ENCODE assay signal across 24 cellular contexts in genomic region chr11:132784441-132784840, GRCh38.
DNase-seq lines count a peak whose midpoint lies in the region; ATAC-seq and TF ChIP-seq lines count a peak whose summit lies in the region.
"Had no signal": no experiment of that assay in that cellular context is flagged by ENCODE, and none has a peak within 500 bp of the region (broad histone marks: within the 10 kb centered on the region; RNA-seq: fewer than 3 reads in every experiment).

No MANE protein-coding gene starts in this region.

- H3K79me1 ChIP-seq in trophoblast cell (ENCODE audit: low read length): no peaks in the 10 kb centered on the region

- no peak overlapping the region for H3K18ac ChIP-seq in trophoblast cell (ENCODE audit: low read length)

- H3K79me2 ChIP-seq in GM23248 (ENCODE audit: insufficient read depth) (no peaks in the 10 kb centered on the region), trophoblast cell (ENCODE audit: control insufficient read depth, insufficient read depth, low read length, poor library complexity) (no peaks in the 10 kb centered on the region)
- H3K79me2 ChIP-seq: hepatocyte had no signal

- H3K4me2 ChIP-seq in GM23248 (ENCODE audit: unreplicated experiment): no peak overlapping the region
- no peak overlapping the region for H3K4me2 ChIP-seq in trophoblast cell (ENCODE audit: low read length)
- H3K4me2 ChIP-seq: hepatocyte had no signal

- H3K4me3 ChIP-seq in GM23248: no peak overlapping the region
- no peak overlapping the region for H3K4me3 ChIP-seq in astrocyte of the cerebellum (ENCODE audit: low read depth, low read length)
- no peak overlapping the region for H3K4me3 ChIP-seq in trophoblast cell (ENCODE audit: low read depth, low read length)
- H3K4me3 ChIP-seq: hepatocyte, ovary, right lobe of liver had no signal

- H3K23ac ChIP-seq in trophoblast cell (ENCODE audit: low read length): no peak overlapping the region

- no peaks in the 10 kb centered on the region for H3K27me3 ChIP-seq in GM23248 (replicated peaks; ENCODE audit: insufficient read depth)
- H3K27me3 ChIP-seq in trophoblast cell (ENCODE audit: insufficient read depth, low read length): no peaks in the 10 kb centered on the region
- H3K27me3 ChIP-seq: foreskin keratinocyte, hepatocyte, ovary, right lobe of liver had no signal

- no peak overlapping the region for H4K8ac ChIP-seq in trophoblast cell (ENCODE audit: low read depth, low read length)

- in situ Hi-C loops in GM23248 (cut with MboI): no loop called here
- in situ Hi-C loops in astrocyte of the cerebellum (cut with HindIII; ENCODE audit: low sequenced_read_pairs): no loop called here

- H2BK120ac ChIP-seq in trophoblast cell (ENCODE audit: insufficient read depth, low read length, poor library complexity): no peak overlapping the region

- no peak for TF ChIP-seq CTCF in astrocyte of the cerebellum (IDR thresholded peaks at IDR 0.05; ENCODE audit: low read depth, low read length, missing control alignments)

- H2AFZ ChIP-seq in GM23248 (no peak overlapping the region), trophoblast cell (ENCODE audit: insufficient read depth, low read length, poor library complexity) (no peak overlapping the region)
- H2AFZ ChIP-seq: hepatocyte had no signal

- H3K9me3 ChIP-seq in GM23248 (ENCODE audit: low read depth) (no peaks in the 10 kb centered on the region), trophoblast cell (ENCODE audit: insufficient read depth, low read depth, low read length) (no peaks in the 10 kb centered on the region)
- H3K9me3 ChIP-seq: ovary, right lobe of liver had no signal

- no peaks in the 10 kb centered on the region for H3K9me2 ChIP-seq in GM23248 (ENCODE audit: insufficient read depth)

- H3K4ac ChIP-seq in trophoblast cell (ENCODE audit: low read depth, low read length): no peak overlapping the region

- H2BK5ac ChIP-seq in trophoblast cell (ENCODE audit: low read depth, low read length, poor library complexity): no peak overlapping the region

- no peaks in the 10 kb centered on the region for H3F3A ChIP-seq in GM23248 (ENCODE audit: insufficient read depth)

- H3K9ac ChIP-seq in GM23248: no peak overlapping the region
- no peak overlapping the region for H3K9ac ChIP-seq in trophoblast cell (ENCODE audit: low read length)

- no peak overlapping the region for H3K27ac ChIP-seq in GM23248
- H3K27ac ChIP-seq in trophoblast cell (ENCODE audit: low read depth, low read length): no peak overlapping the region
- H3K27ac ChIP-seq: foreskin keratinocyte, hepatocyte, ovary, right lobe of liver had no signal

- H4K91ac ChIP-seq in trophoblast cell (ENCODE audit: low read depth, low read length): no peak overlapping the region

- no peak overlapping the region for H4K12ac ChIP-seq in trophoblast cell (ENCODE audit: low read depth, low read length)

- H3K36me3 ChIP-seq in GM23248 (ENCODE audit: low read depth) (no peaks in the 10 kb centered on the region), trophoblast cell (ENCODE audit: control insufficient read depth in 1 of 2, insufficient read depth in 2 of 2, low read length in 2 of 2) (no peaks in the 10 kb centered on the region)
- H3K36me3 ChIP-seq: ovary, right lobe of liver had no signal

- 0 out of 2 replicates have a peak, but pooled peaks cover 3% of the 10 kb centered on the region for H3K4me1 ChIP-seq in GM23248 (ENCODE audit: insufficient read depth)
- no peaks in the 10 kb centered on the region for H3K4me1 ChIP-seq in trophoblast cell (ENCODE audit: control insufficient read depth in 1 of 2, insufficient read depth in 2 of 2, low read length in 2 of 2)
- H3K4me1 ChIP-seq: foreskin keratinocyte had no signal

- peak; percentile 23 for DNase-seq in AG08396 (ENCODE audit: low spot score)
- peak; percentile 33 for DNase-seq in GM23248
- DNase-seq in astrocyte of the cerebellum (ENCODE audit: low read depth): peak; percentile 1
- DNase-seq in left ventricle myocardium superior: peak; percentile 43
- no peak for DNase-seq in trophoblast cell
- no peak for DNase-seq in cerebellum (ENCODE audit: low spot score)
- DNase-seq: activated CD4-positive, alpha-beta T cell treated with anti-CD3 and anti-CD28 coated beads, Interleukin-2, amount 50 U/mL, for 1 hour; activated naive CD4-positive, alpha-beta T cell treated with anti-CD3 and anti-CD28 coated beads, Interleukin-2, amount 10 ng/mL, durations not matched to agents 7 days and 5 days; CD4-positive, CD25-positive, alpha-beta regulatory T cell; GF-D8; GOT3; Karpas-422; NCI-H1092; NCI-H1930; NCI-H774; ovary; right lobe of liver; stimulated activated naive CD4-positive, alpha-beta T cell treated with Interleukin-2 at 50 U/mL for 16 hours; T-helper 9 cell had no signal

- H2AK5ac ChIP-seq in trophoblast cell (ENCODE audit: low read length): no peak overlapping the region

- H3K14ac ChIP-seq in trophoblast cell (ENCODE audit: low read length): no peak overlapping the region

- no peak overlapping the region for H2BK12ac ChIP-seq in trophoblast cell (ENCODE audit: low read length)

- intact Hi-C loops in left ventricle myocardium superior (cut with micrococcal nuclease): no loop called here

- ATAC-seq in left ventricle myocardium superior: peak; percentile 98
- ATAC-seq in HG03378 (IDR thresholded peaks at IDR 0.05; ENCODE audit: unreplicated experiment): no peak
- no peak for ATAC-seq in GM21360 (IDR thresholded peaks at IDR 0.05; ENCODE audit: unreplicated experiment)
- ATAC-seq: foreskin keratinocyte, WTC11 had no signal

- no peaks in the 10 kb centered on the region for H4K20me1 ChIP-seq in GM23248 (ENCODE audit: insufficient read depth)

- WGBS in GM23248 (ENCODE audit: low coverage in 1 of 2, low lambda C conversion rate in 2 of 2, missing lambda C conversion rate in 2 of 2), 2 experiments: 61 to 64% methylated on average over 5 of the region's 5 CpGs
- no CpG with 5 or more reads among the region's 5 CpGs for WGBS in trophoblast cell (ENCODE audit: extremely low coverage, insufficient coverage, insufficient read length)

Comparison
In these comparisons a context has a peak if more than half of its experiments do, and no peak if none do; other contexts are left out.
1. DNase-seq: peak in AG08396 (single experiment), GM23248 (single experiment), astrocyte of the cerebellum (single experiment) and left ventricle myocardium superior (single experiment); none in trophoblast cell (0 of 2) and cerebellum (single experiment).